10 cellular contexts compared by ENCODE assay signal in genomic region chr10:131998050-131998844, GRCh38. TPM values are rescaled to one million over a fixed set of nuclear protein-coding genes. Genes with fewer than 3 reads are reported as not detected.
DNase-seq lines count a peak whose midpoint lies in the region; ATAC-seq and TF ChIP-seq lines count a peak whose summit lies in the region.
"Had no signal": no experiment of that assay in that cellular context is flagged by ENCODE, and none has a peak within 500 bp of the region (broad histone marks: within the 10 kb centered on the region; RNA-seq: fewer than 3 reads in every experiment).

No MANE protein-coding gene starts in this region.

- intact Hi-C loops in Right ventricle myocardium superior (cut with DNase I) (no loop called here), ovary (cut with DNase I) (loop anchor here in 1 of 4 donors (5.0 kb wide), 1 partner anchor 96 kb away; the partner anchor contains the start of gene PPP2R2D), vagina (cut with DNase I) (no loop called here)

- H3K36me3 ChIP-seq in cardiac muscle cell, result no peaks in the 10 kb centered on the region
- H3K36me3 ChIP-seq in fibroblast of lung (ENCODE audit: control insufficient read depth, insufficient read depth, low read length), result no peaks in the 10 kb centered on the region
- H3K36me3 ChIP-seq in ovary, result no peaks in the 10 kb centered on the region
- H3K36me3 ChIP-seq in vagina, result no peaks in the 10 kb centered on the region

- no peak for TF ChIP-seq CTCF in cardiac muscle cell (IDR thresholded peaks at IDR 0.05; ENCODE audit: low read depth, low read length)
- no peak for TF ChIP-seq CTCF in fibroblast of lung (conservative IDR thresholded peaks at IDR 0.05 in 1 of 2, IDR thresholded peaks at IDR 0.05 in 1 of 2; ENCODE audit: low read depth in 1 of 2, low read length in 2 of 2)
- TF ChIP-seq CTCF in ovary (IDR thresholded peaks at IDR 0.05), result no peak
- no peak for TF ChIP-seq CTCF in vagina (IDR thresholded peaks at IDR 0.05)

- H3K4me2 ChIP-seq in fibroblast of lung (ENCODE audit: extremely low read depth, insufficient read depth, low read length), result peak overlapping the region; percentile 75

- ATAC-seq in Right ventricle myocardium superior (ENCODE audit: poor library complexity), result no peak
- no peak for ATAC-seq in GM21526 (IDR thresholded peaks at IDR 0.05; ENCODE audit: low FRiP score, unreplicated experiment)
- ATAC-seq in GM18867 (IDR thresholded peaks at IDR 0.05; ENCODE audit: unreplicated experiment), result no peak

- no peak overlapping the region for H3K4me3 ChIP-seq in cardiac muscle cell
- H3K4me3 ChIP-seq in fibroblast of lung (replicated peaks in 1 of 4; ENCODE audit: control extremely low read depth in 1 of 4, insufficient read depth in 1 of 4, low read depth in 3 of 4, low read length in 4 of 4), result peak overlapping the region in 2 of 4 experiments; percentile 16 to 26
- no peak overlapping the region for H3K4me3 ChIP-seq in ovary
- H3K4me3 ChIP-seq in vagina, result peak overlapping the region in 1 of 2 donors; percentile 1

- H3K9me3 ChIP-seq in cardiac muscle cell (ENCODE audit: low read depth) (no peaks in the 10 kb centered on the region), fibroblast of lung (ENCODE audit: control insufficient read depth, insufficient read depth, low read depth, low read length) (no peaks in the 10 kb centered on the region), ovary (no peaks in the 10 kb centered on the region), vagina (no peaks in the 10 kb centered on the region)

- H3K27ac ChIP-seq in cardiac muscle cell (peak overlapping the region; percentile 75), fibroblast of lung (ENCODE audit: insufficient read depth, low read length) (no peak overlapping the region), ovary (peak overlapping the region; percentile 76 to 87), vagina (peak overlapping the region; percentile 78)

- H3K79me2 ChIP-seq in fibroblast of lung (ENCODE audit: control insufficient read depth, insufficient read depth, low read length), result no peaks in the 10 kb centered on the region

- H3K4me1 ChIP-seq in cardiac muscle cell (ENCODE audit: low read depth) (peaks cover 25% of the 10 kb centered on the region), fibroblast of lung (ENCODE audit: control insufficient read depth, extremely low read depth, insufficient read depth, low read length) (peaks cover 4% of the 10 kb centered on the region), ovary (ENCODE audit: insufficient read depth) (peaks cover 31% of the 10 kb centered on the region), vagina (peaks cover 25% of the 10 kb centered on the region)

- TF ChIP-seq POLR2A in ovary (IDR thresholded peaks at IDR 0.05) (no peak), vagina (IDR thresholded peaks at IDR 0.05) (no peak)

- no peaks in the 10 kb centered on the region for H4K20me1 ChIP-seq in fibroblast of lung (ENCODE audit: control insufficient read depth, extremely low read depth, insufficient read depth, low read length)

- H3K27me3 ChIP-seq in cardiac muscle cell (no peaks in the 10 kb centered on the region), fibroblast of lung (ENCODE audit: control insufficient read depth, insufficient read depth, low read length) (no peaks in the 10 kb centered on the region), ovary (no peaks in the 10 kb centered on the region), vagina (no peaks in the 10 kb centered on the region)

- no peak overlapping the region for H3K9ac ChIP-seq in fibroblast of lung (ENCODE audit: insufficient read depth, low read length)

- TF ChIP-seq EP300 in ovary (IDR thresholded peaks at IDR 0.05), result no peak

- 30 to 47% (median 31%) methylated on average over 15 of the region's 15 CpGs for WGBS in ovary, 3 donors

- peak overlapping the region; percentile 81 for H2AFZ ChIP-seq in fibroblast of lung (ENCODE audit: low read length)

- DNase-seq in cardiac muscle cell (ENCODE audit: low read depth in 1 of 2, low spot score in 1 of 2) (no peak), Right ventricle myocardium superior (no peak), fibroblast of lung (ENCODE audit: low read depth in 2 of 2) (no peak), ovary (no peak), vagina (ENCODE audit: extremely low spot score in 2 of 2) (no peak), DMS79 treated with DMSO at 0.1 percent for 48 hours (lab: John Stamatoyannopoulos, UW) (no peak)
- DNase-seq: activated naive CD8-positive, alpha-beta T cell treated with anti-CD3 and anti-CD28 coated beads, Interleukin-2, amount 10 ng/mL, durations not matched to agents 7 days and 5 days; NCI-H1092 had no signal

RNA-seq across cellular contexts. Expression of gene BNIP3, which starts 16.5 kb away (rescaled TPM):
- total RNA-seq in cardiac muscle cell, result 1,301 and 1,791 TPM in 2 replicates
- polyA plus RNA-seq in cardiac muscle cell, result 675 and 686 TPM in 2 replicates
- total RNA-seq in Right ventricle myocardium superior, result 158 TPM
- 62.4 and 66.5 TPM in 2 replicates for total RNA-seq in fibroblast of lung
- polyA plus RNA-seq in fibroblast of lung, result 64.4 and 104 TPM in 2 replicates
- polyA plus RNA-seq in fibroblast of lung (2012), result 63.8 and 103 TPM in 2 replicates
- polyA minus RNA-seq in fibroblast of lung (ENCODE audit: low replicate concordance), result 8.4 and 12.1 TPM in 2 replicates
- 100 to 1,000 TPM in 2 of 7 donors, 10 to 100 TPM in 5; 45.1 to 166 (median 70.1) TPM for total RNA-seq in ovary
- polyA plus RNA-seq in ovary, result 10 to 100 TPM; 39.8 to 47.6 TPM
- total RNA-seq in vagina, result 40.8 TPM
